23 cellular contexts compared by ENCODE assay signal in genomic region chr1:97999320-97999719, GRCh38.
DNase-seq lines count a peak whose midpoint lies in the region; ATAC-seq and TF ChIP-seq lines count a peak whose summit lies in the region.
"Had no signal": no experiment of that assay in that cellular context is flagged by ENCODE, and none has a peak within 500 bp of the region (broad histone marks: within the 10 kb centered on the region; RNA-seq: fewer than 3 reads in every experiment).

No MANE protein-coding gene starts in this region.

- peaks cover 7% of the 10 kb centered on the region for H3K27me3 Mint-ChIP-seq in activated CD4-positive, alpha-beta T cell treated with anti-CD3 and anti-CD28 coated beads, Interleukin-2, amount 10 ng/mL, durations not matched to agents 7 days and 5 days
- H3K27me3 Mint-ChIP-seq in activated T-cell treated with anti-CD3 and anti-CD28 coated beads, Interleukin-2, amount 50 U/mL, for 24 hours: no peaks in the 10 kb centered on the region
- no peaks in the 10 kb centered on the region for H3K27me3 Mint-ChIP-seq in activated naive CD4-positive, alpha-beta T cell treated with anti-CD3 and anti-CD28 coated beads for 36 hours (ENCODE audit: low read depth)
- H3K27me3 Mint-ChIP-seq: activated naive CD8-positive, alpha-beta T cell treated with anti-CD3 and anti-CD28 coated beads for 36 hours had no signal

- POLR2A ChIA-PET in activated CD4-positive, alpha-beta T cell treated with anti-CD3 and anti-CD28 coated beads, Interleukin-2, amount 10 ng/mL, durations not matched to agents 7 days and 5 days (lab: Charles Lee): no interaction called here

- no peaks in the 10 kb centered on the region for H3K27me3 ChIP-seq in RWPE2 (ENCODE audit: insufficient read depth, poor library complexity, severe bottlenecking)
- H3K27me3 ChIP-seq: thyroid gland had no signal

- peak; percentile 92 for DNase-seq in EH (ENCODE audit: low read depth)
- no peak for DNase-seq in RWPE2 (ENCODE audit: low spot score)
- peak; percentile 31 for DNase-seq in fibroblast of gingiva (ENCODE audit: low read depth)
- peak; percentile 61 for DNase-seq in renal cortical epithelial cell (ENCODE audit: low read depth)
- DNase-seq in activated CD4-positive, alpha-beta T cell treated with anti-CD3 and anti-CD28 coated beads, Interleukin-2, amount 10 ng/mL, durations not matched to agents 7 days and 5 days: no peak
- DNase-seq in activated T-cell treated with anti-CD3 and anti-CD28 coated beads, Interleukin-2, amount 50 U/mL, for 24 hours: no peak
- no peak for DNase-seq in activated naive CD4-positive, alpha-beta T cell treated with anti-CD3 and anti-CD28 coated beads for 36 hours
- DNase-seq: activated CD4-positive, alpha-beta T cell treated with anti-CD3 and anti-CD28 coated beads for 4 hours; activated naive CD8-positive, alpha-beta T cell treated with anti-CD3 and anti-CD28 coated beads for 36 hours; DMS79; erythroblast; H9; hypothalamus; natural killer cell; NCI-H1092 treated with DMSO at 0.1 percent for 48 hours; NCI-H2171; Right ventricle myocardium superior; stimulated activated CD4-positive, alpha-beta T cell treated with anti-CD3 and anti-CD28 coated beads, Interleukin-1b, Interleukin-23, amount 100 ng/mL, for 48 hours; T1000; thyroid gland had no signal

- no peaks in the 10 kb centered on the region for H3K36me3 ChIP-seq in RWPE2 (ENCODE audit: low read depth)
- H3K36me3 ChIP-seq: thyroid gland had no signal

- no peak overlapping the region for H3K4me3 ChIP-seq in RWPE2 (ENCODE audit: severe bottlenecking)
- H3K4me3 ChIP-seq: thyroid gland had no signal

- H3K9me3 Mint-ChIP-seq in activated CD4-positive, alpha-beta T cell treated with anti-CD3 and anti-CD28 coated beads, Interleukin-2, amount 10 ng/mL, durations not matched to agents 7 days and 5 days: no peaks in the 10 kb centered on the region
- no peaks in the 10 kb centered on the region for H3K9me3 Mint-ChIP-seq in activated T-cell treated with anti-CD3 and anti-CD28 coated beads, Interleukin-2, amount 50 U/mL, for 24 hours
- no peaks in the 10 kb centered on the region for H3K9me3 Mint-ChIP-seq in activated naive CD4-positive, alpha-beta T cell treated with anti-CD3 and anti-CD28 coated beads for 36 hours
- H3K9me3 Mint-ChIP-seq: activated naive CD8-positive, alpha-beta T cell treated with anti-CD3 and anti-CD28 coated beads for 36 hours; CD14-positive monocyte; H9; natural killer cell had no signal

- H3K4me1 ChIP-seq in RWPE2 (ENCODE audit: insufficient read depth, poor library complexity, severe bottlenecking): no peaks in the 10 kb centered on the region
- H3K4me1 ChIP-seq: thyroid gland had no signal

- H3K4me1 Mint-ChIP-seq in activated CD4-positive, alpha-beta T cell treated with anti-CD3 and anti-CD28 coated beads, Interleukin-2, amount 10 ng/mL, durations not matched to agents 7 days and 5 days: no peaks in the 10 kb centered on the region
- H3K4me1 Mint-ChIP-seq in activated T-cell treated with anti-CD3 and anti-CD28 coated beads, Interleukin-2, amount 50 U/mL, for 24 hours (ENCODE audit: low read depth): no peaks in the 10 kb centered on the region
- H3K4me1 Mint-ChIP-seq in activated naive CD4-positive, alpha-beta T cell treated with anti-CD3 and anti-CD28 coated beads for 36 hours (ENCODE audit: low read depth): no peaks in the 10 kb centered on the region
- H3K4me1 Mint-ChIP-seq: activated naive CD8-positive, alpha-beta T cell treated with anti-CD3 and anti-CD28 coated beads for 36 hours; CD14-positive monocyte; natural killer cell had no signal

- no peak for TF ChIP-seq CTCF in RWPE2 (IDR thresholded peaks at IDR 0.05; ENCODE audit: poor library complexity, severe bottlenecking)

- no peaks in the 10 kb centered on the region for H3K36me3 Mint-ChIP-seq in activated CD4-positive, alpha-beta T cell treated with anti-CD3 and anti-CD28 coated beads, Interleukin-2, amount 10 ng/mL, durations not matched to agents 7 days and 5 days (ENCODE audit: low read depth)
- H3K36me3 Mint-ChIP-seq in activated T-cell treated with anti-CD3 and anti-CD28 coated beads, Interleukin-2, amount 50 U/mL, for 24 hours (ENCODE audit: low read depth): no peaks in the 10 kb centered on the region
- no peaks in the 10 kb centered on the region for H3K36me3 Mint-ChIP-seq in activated naive CD4-positive, alpha-beta T cell treated with anti-CD3 and anti-CD28 coated beads for 36 hours (ENCODE audit: low read depth)
- H3K36me3 Mint-ChIP-seq: activated naive CD8-positive, alpha-beta T cell treated with anti-CD3 and anti-CD28 coated beads for 36 hours; CD14-positive monocyte; natural killer cell had no signal

- peak; percentile 38; the same call in 1 of the 3 replicates for ATAC-seq in RWPE2 (ENCODE audit: low read depth)
- no peak for ATAC-seq in GM18873 (IDR thresholded peaks at IDR 0.05; ENCODE audit: low FRiP score, unreplicated experiment)
- ATAC-seq: left lobe of liver, natural killer cell had no signal

- CTCF ChIA-PET in activated CD4-positive, alpha-beta T cell treated with anti-CD3 and anti-CD28 coated beads, Interleukin-2, amount 10 ng/mL, durations not matched to agents 7 days and 5 days (lab: Charles Lee): no interaction called here
- CTCF ChIA-PET in activated naive CD4-positive, alpha-beta T cell treated with anti-CD3 and anti-CD28 coated beads for 36 hours (lab: Charles Lee): no interaction called here

- intact Hi-C loops in activated naive CD4-positive, alpha-beta T cell treated with anti-CD3 and anti-CD28 coated beads for 36 hours (cut with micrococcal nuclease): no loop called here

- no peak overlapping the region for H3K4me3 Mint-ChIP-seq in activated CD4-positive, alpha-beta T cell treated with anti-CD3 and anti-CD28 coated beads, Interleukin-2, amount 10 ng/mL, durations not matched to agents 7 days and 5 days
- no peak overlapping the region for H3K4me3 Mint-ChIP-seq in activated T-cell treated with anti-CD3 and anti-CD28 coated beads, Interleukin-2, amount 50 U/mL, for 24 hours
- no peak overlapping the region for H3K4me3 Mint-ChIP-seq in activated naive CD4-positive, alpha-beta T cell treated with anti-CD3 and anti-CD28 coated beads for 36 hours
- H3K4me3 Mint-ChIP-seq: activated naive CD8-positive, alpha-beta T cell treated with anti-CD3 and anti-CD28 coated beads for 36 hours; CD14-positive monocyte; H9; natural killer cell had no signal

- no peak overlapping the region for H3K27ac Mint-ChIP-seq in activated CD4-positive, alpha-beta T cell treated with anti-CD3 and anti-CD28 coated beads, Interleukin-2, amount 10 ng/mL, durations not matched to agents 7 days and 5 days
- no peak overlapping the region for H3K27ac Mint-ChIP-seq in activated T-cell treated with anti-CD3 and anti-CD28 coated beads, Interleukin-2, amount 50 U/mL, for 24 hours
- no peak overlapping the region for H3K27ac Mint-ChIP-seq in activated naive CD4-positive, alpha-beta T cell treated with anti-CD3 and anti-CD28 coated beads for 36 hours
- H3K27ac Mint-ChIP-seq: activated naive CD8-positive, alpha-beta T cell treated with anti-CD3 and anti-CD28 coated beads for 36 hours; CD14-positive monocyte; H9; natural killer cell had no signal

- H3K9me3 ChIP-seq in RWPE2 (ENCODE audit: severe bottlenecking): no peaks in the 10 kb centered on the region
- H3K9me3 ChIP-seq: thyroid gland had no signal

- no peak overlapping the region for H3K27ac ChIP-seq in RWPE2 (ENCODE audit: poor library complexity, severe bottlenecking)
- H3K27ac ChIP-seq: thyroid gland had no signal

Comparison
In these comparisons a context has a peak if more than half of its experiments do, and no peak if none do; other contexts are left out.
1. DNase-seq: peak in EH (single experiment), fibroblast of gingiva (single experiment) and renal cortical epithelial cell (single experiment); none in RWPE2 (single experiment), activated CD4-positive, alpha-beta T cell treated with anti-CD3 and anti-CD28 coated beads, Interleukin-2, amount 10 ng/mL, durations not matched to agents 7 days and 5 days (single experiment), activated T-cell treated with anti-CD3 and anti-CD28 coated beads, Interleukin-2, amount 50 U/mL, for 24 hours (single experiment) and activated naive CD4-positive, alpha-beta T cell treated with anti-CD3 and anti-CD28 coated beads for 36 hours (single experiment).